24 cellular contexts compared by ENCODE assay signal in genomic region chr6:57215260-57215659, GRCh38. TPM values are rescaled to one million over a fixed set of nuclear protein-coding genes. Genes with fewer than 3 reads are reported as not detected.
DNase-seq lines count a peak whose midpoint lies in the region; ATAC-seq, FAIRE-seq and TF ChIP-seq lines count a peak whose summit lies in the region.
"Had no signal": no experiment of that assay in that cellular context is flagged by ENCODE, and none has a peak within 500 bp of the region (broad histone marks: within the 10 kb centered on the region; RNA-seq: fewer than 3 reads in every experiment).

No MANE protein-coding gene starts in this region.

- no peak overlapping the region for H3K4me3 ChIP-seq in HEK293 (ENCODE audit: low read depth, low read length)
- H3K4me3 ChIP-seq in GM12878: no peak overlapping the region
- H3K4me3 ChIP-seq in sigmoid colon: no peak overlapping the region
- H3K4me3 ChIP-seq in SJCRH30: no peak overlapping the region
- H3K4me3 ChIP-seq in prostate gland: no peak overlapping the region
- H3K4me3 ChIP-seq: A549; BLaER1 treated with 17β-estradiol and CSF1 and Interleukin-3, amounts not matched to agents 10 nM and 100 nM had no signal

- POLR2A ChIA-PET in HEK293 (lab: Yijun Ruan, JAX) (no interaction called here), GM12878 (lab: Charles Lee) (no interaction called here)

- H3K4me1 Mint-ChIP-seq in chondrocyte (ENCODE audit: low read depth): peaks cover 92% of the 10 kb centered on the region
- H3K4me1 Mint-ChIP-seq in activated T-helper 1 cell treated with anti-CD3 and anti-CD28 coated beads, Interleukin-12 subunit alpha, Interleukin-12 subunit beta, Interleukin-2, Interleukin-4 antibody, amounts not matched to agents 30 ng/mL and 10 ng/mL and 1 ng/mL, durations not matched to agents 14 hours and 24 hours and 36 hours (ENCODE audit: low read depth): peaks cover 52% of the 10 kb centered on the region
- H3K4me1 Mint-ChIP-seq: B cell had no signal

- no peak overlapping the region for H3K4me3 Mint-ChIP-seq in chondrocyte (ENCODE audit: unreplicated experiment)
- no peak overlapping the region for H3K4me3 Mint-ChIP-seq in activated T-helper 1 cell treated with anti-CD3 and anti-CD28 coated beads, Interleukin-12 subunit alpha, Interleukin-12 subunit beta, Interleukin-2, Interleukin-4 antibody, amounts not matched to agents 30 ng/mL and 10 ng/mL and 1 ng/mL, durations not matched to agents 14 hours and 24 hours and 36 hours
- H3K4me3 Mint-ChIP-seq: B cell; CD8-positive, alpha-beta T cell had no signal

- WGBS in GM12878 (ENCODE audit: insufficient coverage, insufficient replicate concordance, low lambda C conversion rate, missing lambda C conversion rate): 100% methylated on average over 1 of the region's 1 CpG
- WGBS in sigmoid colon, 2 donors: 94 to 97% methylated on average over 1 of the region's 1 CpG
- WGBS in prostate gland: 100% methylated on average over 1 of the region's 1 CpG

- no peaks in the 10 kb centered on the region for H4K20me1 ChIP-seq in GM12878 (ENCODE audit: control insufficient read depth, insufficient read depth)
- H4K20me1 ChIP-seq: BLaER1 treated with 17β-estradiol and CSF1 and Interleukin-3, amounts not matched to agents 10 nM and 100 nM had no signal

- no peak for FAIRE-seq in GM12878 (lab: Jason Lieb, UNC)
- FAIRE-seq: A549, D721Med, G401.6, GM12892, GM18507 had no signal

- no peak overlapping the region for H2AFZ ChIP-seq in GM12878 (ENCODE audit: control insufficient read depth, low read depth, low read length)

- H3K79me2 ChIP-seq in GM12878 (ENCODE audit: control insufficient read depth, insufficient read depth, low read length): peaks cover 1% of the 10 kb centered on the region

- H3K27me3 Mint-ChIP-seq in chondrocyte (ENCODE audit: low read depth): no peaks in the 10 kb centered on the region
- H3K27me3 Mint-ChIP-seq in activated T-helper 1 cell treated with anti-CD3 and anti-CD28 coated beads, Interleukin-12 subunit alpha, Interleukin-12 subunit beta, Interleukin-2, Interleukin-4 antibody, amounts not matched to agents 30 ng/mL and 10 ng/mL and 1 ng/mL, durations not matched to agents 14 hours and 24 hours and 36 hours (ENCODE audit: insufficient read depth): peaks cover 5% of the 10 kb centered on the region
- H3K27me3 Mint-ChIP-seq: B cell; CD4-positive, alpha-beta T cell had no signal

- H3K36me3 ChIP-seq in HEK293 (ENCODE audit: control insufficient read depth in 2 of 2, insufficient read depth in 1 of 2, low read length in 2 of 2) (peaks cover 0 to 7% of the 10 kb centered on the region in 2 experiments; a peak in 1 of 3 replicates), GM12878 (ENCODE audit: control insufficient read depth in 2 of 2, insufficient read depth in 2 of 2, low read length in 1 of 2) (no peaks in the 10 kb centered on the region), sigmoid colon (no peaks in the 10 kb centered on the region), SJCRH30 (no peaks in the 10 kb centered on the region; the same call in 1 of the 2 replicates), prostate gland (no peaks in the 10 kb centered on the region)
- H3K36me3 ChIP-seq: BLaER1 treated with 17β-estradiol and CSF1 and Interleukin-3, amounts not matched to agents 10 nM and 100 nM had no signal

- H3K9ac ChIP-seq in GM12878 (ENCODE audit: control insufficient read depth, insufficient read depth, low read length): no peak overlapping the region
- H3K9ac ChIP-seq: BLaER1 treated with 17β-estradiol and CSF1 and Interleukin-3, amounts not matched to agents 10 nM and 100 nM had no signal

- H3K4me1 ChIP-seq in HEK293 (ENCODE audit: control insufficient read depth, insufficient read depth, low read length) (no peaks in the 10 kb centered on the region), GM12878 (ENCODE audit: control insufficient read depth, insufficient read depth, low read length) (no peaks in the 10 kb centered on the region), sigmoid colon (peaks cover 0 to 77% (median 44%) of the 10 kb centered on the region in 4 donors), SJCRH30 (no peaks in the 10 kb centered on the region), prostate gland (replicated peaks) (no peaks in the 10 kb centered on the region)
- H3K4me1 ChIP-seq: A549 had no signal

- H3K4me2 ChIP-seq in GM12878 (ENCODE audit: control insufficient read depth, insufficient read depth): no peak overlapping the region
- H3K4me2 ChIP-seq: A549; BLaER1 treated with 17β-estradiol and CSF1 and Interleukin-3, amounts not matched to agents 10 nM and 100 nM had no signal

- intact Hi-C loops in GM12878 (cut with micrococcal nuclease; ENCODE audit: unreplicated experiment) (no loop called here), sigmoid colon (cut with DNase I) (no loop called here), prostate gland (cut with DNase I) (no loop called here)
- intact Hi-C loops in activated T-helper 1 cell treated with anti-CD3 and anti-CD28 coated beads, Interleukin-12 subunit alpha, Interleukin-12 subunit beta, Interleukin-2, Interleukin-4 antibody, amounts not matched to agents 30 ng/mL and 10 ng/mL and 1 ng/mL, durations not matched to agents 14 hours and 24 hours and 36 hours (cut with micrococcal nuclease): no loop called here

- peaks cover 22% of the 10 kb centered on the region for H3K9me3 Mint-ChIP-seq in chondrocyte (ENCODE audit: low read depth)
- no peaks in the 10 kb centered on the region for H3K9me3 Mint-ChIP-seq in activated T-helper 1 cell treated with anti-CD3 and anti-CD28 coated beads, Interleukin-12 subunit alpha, Interleukin-12 subunit beta, Interleukin-2, Interleukin-4 antibody, amounts not matched to agents 30 ng/mL and 10 ng/mL and 1 ng/mL, durations not matched to agents 14 hours and 24 hours and 36 hours

- H3K36me3 Mint-ChIP-seq in chondrocyte (ENCODE audit: low read depth): peaks cover 15% of the 10 kb centered on the region
- H3K36me3 Mint-ChIP-seq in activated T-helper 1 cell treated with anti-CD3 and anti-CD28 coated beads, Interleukin-12 subunit alpha, Interleukin-12 subunit beta, Interleukin-2, Interleukin-4 antibody, amounts not matched to agents 30 ng/mL and 10 ng/mL and 1 ng/mL, durations not matched to agents 14 hours and 24 hours and 36 hours (ENCODE audit: low read depth): peaks cover 15% of the 10 kb centered on the region
- H3K36me3 Mint-ChIP-seq: CD8-positive, alpha-beta T cell had no signal

- no TSS peak for BruUV-seq in GM12878 (replicated peaks; lab: Mats Ljungman, UMichigan)

- no peak for ATAC-seq in GM12878
- ATAC-seq: A549; CD8-positive, alpha-beta T cell had no signal

- in situ Hi-C loops in GM12878 (cut with MboI) (no loop called here), KBM-7 (cut with MboI; ENCODE audit: low pct_unique_long_range_greater_than_20kb, low sequenced_read_pairs) (no loop called here)

- H3K27me3 ChIP-seq in GM12878 (replicated peaks in 1 of 2; ENCODE audit: control insufficient read depth in 2 of 2, insufficient read depth in 2 of 2, low read length in 1 of 2): no peaks in the 10 kb centered on the region
- H3K27me3 ChIP-seq in sigmoid colon: no peaks in the 10 kb centered on the region
- H3K27me3 ChIP-seq in SJCRH30: no peaks in the 10 kb centered on the region
- no peaks in the 10 kb centered on the region for H3K27me3 ChIP-seq in prostate gland (replicated peaks; ENCODE audit: insufficient read depth)
- H3K27me3 ChIP-seq: BLaER1 treated with 17β-estradiol and CSF1 and Interleukin-3, amounts not matched to agents 10 nM and 100 nM had no signal

- no peak for TF ChIP-seq EP300 in GM12878 (IDR thresholded peaks at IDR 0.05; ENCODE audit: borderline replicate concordance in 1 of 2, control insufficient read depth in 1 of 2, low read depth in 2 of 2, low read length in 2 of 2)
- TF ChIP-seq EP300 in sigmoid colon (IDR thresholded peaks at IDR 0.05): no peak

- peak overlapping the region; percentile 38 for H3K27ac Mint-ChIP-seq in chondrocyte (ENCODE audit: unreplicated experiment)
- no peak overlapping the region for H3K27ac Mint-ChIP-seq in activated T-helper 1 cell treated with anti-CD3 and anti-CD28 coated beads, Interleukin-12 subunit alpha, Interleukin-12 subunit beta, Interleukin-2, Interleukin-4 antibody, amounts not matched to agents 30 ng/mL and 10 ng/mL and 1 ng/mL, durations not matched to agents 14 hours and 24 hours and 36 hours
- H3K27ac Mint-ChIP-seq: B cell; CD4-positive, alpha-beta T cell; CD8-positive, alpha-beta T cell had no signal

- CTCF ChIA-PET in HEK293 (lab: Yijun Ruan, JAX) (interaction anchor here (1.1 to 1.2 kb wide), 2 partner anchors 9 to 52 kb away, joined by 4 to 5 read pairs; no protein-coding TSS in a partner anchor), GM12878 (lab: Yijun Ruan, JAX) (interaction anchor here (0.7 kb wide), 1 partner anchor 280 kb away, joined by 3 read pairs; no protein-coding TSS in a partner anchor)

- no peak for TF ChIP-seq POLR2A in GM12878 (IDR thresholded peaks at IDR 0.05; ENCODE audit: low read depth, low read length)
- TF ChIP-seq POLR2A in sigmoid colon (IDR thresholded peaks at IDR 0.05): no peak
- TF ChIP-seq POLR2A in prostate gland (IDR thresholded peaks at IDR 0.05): no peak

- SMC1A ChIA-PET in GM12878 (lab: Charles Lee; ENCODE audit: uncharacterized antibody, unreplicated experiment): no interaction called here

- RAD21 ChIA-PET in GM12878 (lab: Charles Lee; ENCODE audit: unreplicated experiment): no interaction called here

- DNase-seq in GM12878 (ENCODE audit: low read depth, low spot score): no peak
- no peak for DNase-seq in chondrocyte (ENCODE audit: low spot score)
- DNase-seq in sigmoid colon: no peak
- no peak for DNase-seq in SJCRH30
- no peak for DNase-seq in prostate gland (ENCODE audit: low spot score)
- no peak for DNase-seq in activated T-helper 1 cell treated with anti-CD3 and anti-CD28 coated beads, Interleukin-12 subunit alpha, Interleukin-12 subunit beta, Interleukin-2, Interleukin-4 antibody, amounts not matched to agents 30 ng/mL and 10 ng/mL and 1 ng/mL, durations not matched to agents 14 hours and 24 hours and 36 hours (ENCODE audit: low spot score)
- no peak for DNase-seq in KBM-7
- DNase-seq: AML-193; Caco-2; Calu3; CD4-positive, alpha-beta T cell; CD8-positive, alpha-beta T cell; DMS79 treated with DMSO at 0.1 percent for 48 hours; GF-D8 had no signal

- H3K9me3 ChIP-seq in HEK293 (ENCODE audit: control insufficient read depth, insufficient read depth, low read depth, low read length): no peaks in the 10 kb centered on the region
- H3K9me3 ChIP-seq in GM12878 (replicated peaks; ENCODE audit: control insufficient read depth, insufficient read depth, low read length): peaks cover 3% of the 10 kb centered on the region; the same call in 1 of the 3 replicates
- no peaks in the 10 kb centered on the region for H3K9me3 ChIP-seq in sigmoid colon
- peaks cover 3% of the 10 kb centered on the region; the same call in 1 of the 2 replicates for H3K9me3 ChIP-seq in SJCRH30 (replicated peaks)
- H3K9me3 ChIP-seq in prostate gland: no peaks in the 10 kb centered on the region
- H3K9me3 ChIP-seq: A549, Caco-2 had no signal

- TF ChIP-seq CTCF in HEK293 (tag by site-specific recombination; IDR thresholded peaks at IDR 0.05): no peak
- TF ChIP-seq CTCF in GM12878 (IDR thresholded peaks at IDR 0.05 in 2 of 3, conservative IDR thresholded peaks at IDR 0.05 in 1 of 3; ENCODE audit: control insufficient read depth in 2 of 3, extremely low read depth in 1 of 3, insufficient read depth in 1 of 3, low read depth in 3 of 3, low read length in 3 of 3): no peak
- TF ChIP-seq CTCF in chondrocyte (IDR thresholded peaks at IDR 0.05): no peak
- TF ChIP-seq CTCF in sigmoid colon (IDR thresholded peaks at IDR 0.05): no peak
- TF ChIP-seq CTCF in prostate gland (IDR thresholded peaks at IDR 0.05): no peak

- no peak for TF ChIP-seq RAD21 in GM12878 (IDR thresholded peaks at IDR 0.05; ENCODE audit: insufficient read depth, low read depth, low read length)

- no peak overlapping the region for H3K27ac ChIP-seq in HEK293 (ENCODE audit: extremely low read depth, low read depth, low read length)
- no peak overlapping the region for H3K27ac ChIP-seq in GM12878 (ENCODE audit: control insufficient read depth, insufficient read depth)
- H3K27ac ChIP-seq in sigmoid colon: peak overlapping the region in 3 of 4 donors; percentile 72 to 100 (median 96)
- no peak overlapping the region for H3K27ac ChIP-seq in SJCRH30
- H3K27ac ChIP-seq in prostate gland: no peak overlapping the region
- H3K27ac ChIP-seq: 22Rv1; A549; BLaER1 treated with 17β-estradiol and CSF1 and Interleukin-3, amounts not matched to agents 10 nM and 100 nM; C4-2B had no signal

RNA-seq across cellular contexts. Expression of gene RAB23, which starts 6.8 kb away (rescaled TPM):
- total RNA-seq in GM12878 (2013; cell fraction: nucleolus; rRNA removed): 4.0 and 4.5 TPM in 2 replicates
- 4.0 and 4.5 TPM in 2 replicates for total RNA-seq in GM12878 (2014; rRNA removed)
- 4.7 and 4.9 TPM in 2 replicates for total RNA-seq in GM12878 (2014; rRNA removed; fragmentation: Illumina TruSeq; extraction: Trizol)
- total RNA-seq in GM12878 (2021): 3.2 and 3.6 TPM in 2 replicates
- polyA plus RNA-seq in GM12878 (2011; ENCODE audit: low read depth): 0.38 TPM
- 6.0 and 10.0 TPM in 2 replicates for polyA plus RNA-seq in GM12878 (2011; rRNA removed)
- polyA plus RNA-seq in GM12878 (2011; cell fraction: cytosol; rRNA removed): 1.4 and 2.0 TPM in 2 replicates
- 2.3 and 2.7 TPM in 2 replicates for polyA plus RNA-seq in GM12878 (2011; cell fraction: nucleus; rRNA removed)
- polyA plus RNA-seq in GM12878 (2012): 0.66 and 1.7 TPM in 2 replicates
- 4.9 and 8.0 TPM in 2 replicates for polyA plus RNA-seq in GM12878 (2014; fragmentation: Illumina TruSeq; extraction: Trizol)
- 1 to 10 TPM in 1 of 2 experiments, under 1 TPM in 1; 0.80 to 1.3 TPM for polyA plus RNA-seq in GM12878 (2014; fragmentation: Nextera tagmentation; extraction: Ambion mirVana)
- 2.3 and 3.0 TPM in 2 replicates for polyA plus RNA-seq in GM12878 (2014; rRNA removed)
- 1 to 10 TPM; 2.8 to 3.0 TPM for polyA plus RNA-seq in GM12878 (2016; fragmentation: Nextera tagmentation; extraction: Ambion mirVana)
- polyA minus RNA-seq in GM12878 (2011; rRNA and poly(A)+ RNA removed): 2.4 and 3.7 TPM in 2 replicates
- polyA minus RNA-seq in GM12878 (2011; cell fraction: cytosol; rRNA and poly(A)+ RNA removed): 1.9 and 3.0 TPM in 2 replicates
- polyA minus RNA-seq in GM12878 (2011; cell fraction: nucleus; rRNA and poly(A)+ RNA removed): 1.8 and 3.4 TPM in 2 replicates
- total RNA-seq in chondrocyte: 69.7 to 79.4 TPM (median 78.4 TPM) in 3 replicates
- total RNA-seq in sigmoid colon: 100 to 1,000 TPM; 115 to 188 (median 167) TPM
- 10 to 100 TPM in 1 of 3 donors, 1 to 10 TPM in 2; 3.5 to 10.1 (median 7.8) TPM for polyA plus RNA-seq in sigmoid colon
- 22.4 and 24.2 TPM in 2 replicates for total RNA-seq in SJCRH30 (2014; rRNA removed; shearing (Covaris generic))
- total RNA-seq in prostate gland: 10 to 100 TPM; 20.4 to 22.3 TPM
- total RNA-seq in activated T-helper 1 cell treated with anti-CD3 and anti-CD28 coated beads, Interleukin-12 subunit alpha, Interleukin-12 subunit beta, Interleukin-2, Interleukin-4 antibody, amounts not matched to agents 30 ng/mL and 10 ng/mL and 1 ng/mL, durations not matched to agents 14 hours and 24 hours and 36 hours: 3.0 and 3.8 TPM in 2 replicates

RNA-seq across cellular contexts. Expression of gene BAG2, which starts 43.1 kb away (rescaled TPM):
- total RNA-seq in GM12878 (2013; cell fraction: nucleolus; rRNA removed): 17.6 and 19.4 TPM in 2 replicates
- total RNA-seq in GM12878 (2014; rRNA removed) (7.9 and 9.4 TPM in 2 replicates), GM12878 (2014; rRNA removed; fragmentation: Illumina TruSeq; extraction: Trizol) (10.9 and 11.8 TPM in 2 replicates), GM12878 (2021) (8.8 and 9.2 TPM in 2 replicates), chondrocyte (12.1 to 13.7 TPM (median 12.1 TPM) in 3 replicates), sigmoid colon (10 to 100 TPM; 55.6 to 74.5 (median 60.0) TPM), prostate gland (1 to 10 TPM; 5.4 to 6.8 TPM)
- polyA plus RNA-seq in GM12878 (2011; ENCODE audit: low read depth): 1.7 TPM
- polyA plus RNA-seq in GM12878 (2011; rRNA removed) (8.3 and 11.5 TPM in 2 replicates), GM12878 (2014; fragmentation: Illumina TruSeq; extraction: Trizol) (8.8 and 10.1 TPM in 2 replicates), GM12878 (2014; fragmentation: Nextera tagmentation; extraction: Ambion mirVana) (10 to 100 TPM in 1 of 2 experiments, 1 to 10 TPM in 1; 8.9 to 10.8 TPM), GM12878 (2014; rRNA removed) (7.1 and 7.7 TPM in 2 replicates), GM12878 (2016; fragmentation: Nextera tagmentation; extraction: Ambion mirVana) (10 to 100 TPM; 16.1 to 17.6 TPM), sigmoid colon (1 to 10 TPM in 2 of 3 donors, under 1 TPM in 1; 0.92 to 2.9 (median 1.8) TPM)
- polyA plus RNA-seq in GM12878 (2011; cell fraction: cytosol; rRNA removed): 2.5 and 2.7 TPM in 2 replicates
- polyA plus RNA-seq in GM12878 (2011; cell fraction: nucleus; rRNA removed): 2.4 and 3.0 TPM in 2 replicates
- polyA plus RNA-seq in GM12878 (2012): 4.5 TPM in 2 replicates
- polyA minus RNA-seq in GM12878 (2011; rRNA and poly(A)+ RNA removed): 3.3 and 4.5 TPM in 2 replicates
- polyA minus RNA-seq in GM12878 (2011; cell fraction: cytosol; rRNA and poly(A)+ RNA removed): 2.1 and 2.3 TPM in 2 replicates
- polyA minus RNA-seq in GM12878 (2011; cell fraction: nucleus; rRNA and poly(A)+ RNA removed): 4.8 and 9.9 TPM in 2 replicates
- total RNA-seq in SJCRH30 (2014; rRNA removed; shearing (Covaris generic)): 4.6 and 4.8 TPM in 2 replicates
- 12.3 and 13.1 TPM in 2 replicates for total RNA-seq in activated T-helper 1 cell treated with anti-CD3 and anti-CD28 coated beads, Interleukin-12 subunit alpha, Interleukin-12 subunit beta, Interleukin-2, Interleukin-4 antibody, amounts not matched to agents 30 ng/mL and 10 ng/mL and 1 ng/mL, durations not matched to agents 14 hours and 24 hours and 36 hours

Comparison
In these comparisons a context has a peak if more than half of its experiments do, and no peak if none do; other contexts are left out.
1. H3K27ac ChIP-seq: peak in sigmoid colon (3 of 4); none in HEK293 (single experiment), GM12878 (single experiment), SJCRH30 (single experiment) and prostate gland (0 of 2).